In the genomic region with DNA sequence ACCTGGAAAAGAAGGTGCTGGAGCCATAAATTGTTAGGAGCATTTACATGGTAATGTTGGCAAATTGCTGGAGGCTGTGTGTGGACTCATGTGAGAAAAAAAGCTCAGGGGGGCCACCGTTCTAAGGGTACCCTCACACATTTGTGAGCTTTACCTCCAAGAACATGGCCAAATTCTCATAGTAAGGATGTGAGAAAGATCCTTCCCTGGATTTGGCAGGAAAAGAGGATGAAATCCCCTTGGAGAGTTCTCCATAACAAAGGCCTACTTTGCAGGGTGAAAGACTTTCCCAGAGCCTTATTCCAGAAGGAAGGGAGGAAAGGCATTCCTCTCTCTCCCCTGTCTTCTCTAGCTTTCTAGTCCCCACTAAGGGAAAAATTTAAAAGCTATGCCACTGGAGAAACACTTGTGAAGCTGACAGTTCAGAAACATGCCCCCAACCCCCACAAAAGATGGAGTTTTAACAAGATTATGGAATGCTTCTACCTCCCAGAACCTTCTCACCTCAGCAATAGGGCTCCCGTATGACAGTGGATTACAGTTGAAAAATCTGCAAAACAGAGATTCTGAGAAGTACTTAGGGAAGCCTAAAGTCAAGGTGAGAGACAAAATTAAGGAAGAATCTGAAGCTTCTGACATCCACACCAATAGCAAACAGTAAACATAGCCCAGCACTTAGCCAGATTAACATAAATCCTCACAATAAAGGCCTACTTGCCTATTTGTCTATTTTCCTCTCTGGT, we compare ENCODE assay signal across 28 cellular contexts. TPM values are rescaled to one million over a fixed set of nuclear protein-coding genes. Genes with fewer than 3 reads are reported as not detected.
"Had no signal": no experiment of that assay in that cellular context is flagged by ENCODE, and none has a peak within 500 bp of the region (broad histone marks: within the 10 kb centered on the region; RNA-seq: fewer than 3 reads in every experiment).

No MANE protein-coding gene starts in this region.

- ATAC-seq: activated CD8-positive, alpha-beta memory T cell treated with anti-CD3 and anti-CD28 coated beads, Interleukin-2, amount 10 ng/mL, durations not matched to agents 7 days and 5 days; activated T-cell treated with anti-CD3 and anti-CD28 coated beads, Interleukin-2, amount 50 U/mL, for 4 hours; activated T-helper 17 cell treated with anti-CD3 and anti-CD28 coated beads, Interleukin-2, amount 50 U/mL, for 72 hours had no signal

- H3K36me3 ChIP-seq: adrenal gland, SJSA1 had no signal

- H3K4me1 Mint-ChIP-seq: activated CD8-positive, alpha-beta memory T cell treated with anti-CD3 and anti-CD28 coated beads, Interleukin-2, amount 10 ng/mL, durations not matched to agents 7 days and 5 days had no signal

- H3K27ac ChIP-seq: adrenal gland, SJSA1 had no signal

- H3K9me3 ChIP-seq: adrenal gland had no signal

- H3K4me1 ChIP-seq: adrenal gland, SJSA1 had no signal

- H3K27me3 Mint-ChIP-seq: activated CD4-positive, alpha-beta T cell treated with anti-CD3 and anti-CD28 coated beads, Interleukin-2, amount 10 ng/mL, durations not matched to agents 24 days and 14 days; activated CD8-positive, alpha-beta memory T cell treated with anti-CD3 and anti-CD28 coated beads, Interleukin-2, amount 10 ng/mL, durations not matched to agents 7 days and 5 days; activated naive CD8-positive, alpha-beta T cell treated with anti-CD3 and anti-CD28 coated beads, Interleukin-2, amount 10 ng/mL, durations not matched to agents 7 days and 5 days; activated T-helper 17 cell treated with anti-CD3 and anti-CD28 coated beads, Interleukin-2, amount 50 U/mL, for 72 hours had no signal

- H3K27ac Mint-ChIP-seq: activated CD4-positive, alpha-beta T cell treated with anti-CD3 and anti-CD28 coated beads, Interleukin-2, amount 10 ng/mL, durations not matched to agents 24 days and 14 days; activated CD8-positive, alpha-beta memory T cell treated with anti-CD3 and anti-CD28 coated beads, Interleukin-2, amount 10 ng/mL, durations not matched to agents 7 days and 5 days; activated naive CD4-positive, alpha-beta T cell treated with anti-CD3 and anti-CD28 coated beads for 36 hours; activated T-helper 17 cell treated with anti-CD3 and anti-CD28 coated beads, Interleukin-2, amount 50 U/mL, for 72 hours; T-helper 1 cell treated with Interleukin-12 subunit alpha and Interleukin-12 subunit beta and Interleukin-4 antibody, amounts not matched to agents 30 μg/mL and 1 μg/mL, for 36 hours had no signal

- H3K27me3 ChIP-seq: adrenal gland, SJSA1 had no signal

- H3K4me3 Mint-ChIP-seq: activated CD4-positive, alpha-beta T cell treated with anti-CD3 and anti-CD28 coated beads, Interleukin-2, amount 10 ng/mL, durations not matched to agents 24 days and 14 days; activated CD8-positive, alpha-beta memory T cell treated with anti-CD3 and anti-CD28 coated beads, Interleukin-2, amount 10 ng/mL, durations not matched to agents 7 days and 5 days; activated naive CD4-positive, alpha-beta T cell treated with anti-CD3 and anti-CD28 coated beads for 36 hours; activated naive CD8-positive, alpha-beta T cell treated with anti-CD3 and anti-CD28 coated beads, Interleukin-2, amount 10 ng/mL, durations not matched to agents 7 days and 5 days; activated T-cell treated with anti-CD3 and anti-CD28 coated beads, Interleukin-2, amount 50 U/mL, for 4 hours; activated T-helper 17 cell treated with anti-CD3 and anti-CD28 coated beads, Interleukin-2, amount 50 U/mL, for 72 hours; T-helper 1 cell treated with Interleukin-12 subunit alpha and Interleukin-12 subunit beta and Interleukin-4 antibody, amounts not matched to agents 30 μg/mL and 1 μg/mL, for 36 hours had no signal

- H3K4me3 ChIP-seq: adrenal gland, SJSA1 had no signal

- DNase-seq: activated CD4-positive, alpha-beta T cell treated with anti-CD3 and anti-CD28 coated beads, Interleukin-2, amount 10 ng/mL, durations not matched to agents 24 days and 14 days; activated CD4-positive, alpha-beta T cell treated with anti-CD3 and anti-CD28 coated beads, Interleukin-2, amount 50 U/mL, for 48 hours; activated CD4-positive, CD25-positive, alpha-beta regulatory T cell treated with anti-CD3 and anti-CD28 coated beads, Interleukin-2, amount 50 U/mL, for 72 hours; activated CD8-positive, alpha-beta memory T cell treated with anti-CD3 and anti-CD28 coated beads, Interleukin-2, amount 10 ng/mL, durations not matched to agents 7 days and 5 days; activated gamma-delta T cell; activated naive CD4-positive, alpha-beta T cell treated with anti-CD3 and anti-CD28 coated beads for 36 hours; activated naive CD8-positive, alpha-beta T cell treated with anti-CD3 and anti-CD28 coated beads, Interleukin-2, amount 10 ng/mL, durations not matched to agents 7 days and 5 days; activated T-cell treated with anti-CD3 and anti-CD28 coated beads, Interleukin-2, amount 50 U/mL, for 4 hours; adrenal gland; anterior cingulate cortex; cerebellar nuclear complex; Kasumi-1; NCI-H1048; NCI-H1417 treated with DMSO at 0.1 percent for 48 hours; NCI-H1694; NCI-H2029; NCI-H2107; NCI-H2171 treated with DMSO at 0.1 percent for 48 hours; NCI-H226; NCI-H526; NCI-H82; OCI-M1; SHP77 had no signal

RNA-seq across cellular contexts. Expression of gene ERMN, which starts 20.2 kb away (rescaled TPM):
- total RNA-seq: cardiac septum, NCI-H460, SJSA1 had no signal
